12 cellular contexts compared by ENCODE assay signal in the genomic region with DNA sequence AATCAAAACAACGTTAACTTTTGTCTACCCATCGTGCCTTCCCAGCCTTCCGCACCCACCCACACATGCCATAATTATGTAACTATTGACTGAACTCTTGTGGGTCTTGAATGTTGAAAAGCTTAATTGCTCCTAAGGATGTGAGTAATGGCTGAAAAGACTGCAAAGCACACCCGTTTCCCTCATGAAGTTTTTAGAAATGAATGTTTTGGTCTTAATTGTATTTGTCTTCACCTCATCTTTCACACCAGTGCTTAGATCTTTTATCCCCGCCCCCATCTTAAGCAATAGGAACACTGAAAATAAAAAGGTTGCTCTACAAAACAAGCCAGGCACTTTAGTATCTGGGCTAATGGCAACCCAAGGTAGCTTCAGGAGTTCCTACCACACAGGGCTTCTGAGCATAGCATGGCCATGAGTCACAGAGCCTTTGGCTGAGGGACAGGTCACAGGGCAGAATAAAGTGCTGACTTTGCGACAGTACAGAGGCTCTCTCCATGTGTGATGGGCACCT.
A peak's percentile ranks its signal among the peaks of the same experiment; 100 is the strongest.
DNase-seq lines count a peak whose midpoint lies in the region; ATAC-seq and TF ChIP-seq lines count a peak whose summit lies in the region.
"Had no signal": no experiment of that assay in that cellular context is flagged by ENCODE, and none has a peak within 500 bp of the region (broad histone marks: within the 10 kb centered on the region; RNA-seq: fewer than 3 reads in every experiment).

No MANE protein-coding gene starts in this region.

- ATAC-seq in activated CD4-positive, alpha-beta T cell treated with anti-CD3 and anti-CD28 coated beads for 36 hours, result peak; percentile 25
- no peak for ATAC-seq in HG03565 (IDR thresholded peaks at IDR 0.05; ENCODE audit: unreplicated experiment)

- H3K36me3 ChIP-seq in smooth muscle cell (ENCODE audit: low read depth), result no peaks in the 10 kb centered on the region
- H3K36me3 ChIP-seq: cardiac muscle cell, ovary had no signal

- H3F3A ChIP-seq in smooth muscle cell (ENCODE audit: low read depth), result no peaks in the 10 kb centered on the region

- H3K9me3 Mint-ChIP-seq in activated CD4-positive, alpha-beta T cell treated with anti-CD3 and anti-CD28 coated beads for 36 hours (ENCODE audit: low read depth), result no peaks in the 10 kb centered on the region

- H3K27me3 ChIP-seq in smooth muscle cell (ENCODE audit: low read depth), result no peaks in the 10 kb centered on the region
- H3K27me3 ChIP-seq: cardiac muscle cell, ovary had no signal

- no peak for DNase-seq in activated CD4-positive, alpha-beta T cell treated with anti-CD3 and anti-CD28 coated beads for 36 hours
- no peak for DNase-seq in activated CD4-positive, alpha-beta T cell treated with anti-CD3 and anti-CD28 coated beads, Interleukin-2, amount 50 U/mL, for 48 hours
- DNase-seq in RWPE1 (ENCODE audit: low spot score), result peak; percentile 25
- DNase-seq in fibroblast of pulmonary artery (ENCODE audit: low read depth), result peak; percentile 57
- DNase-seq in smooth muscle cell (lab: John Stamatoyannopoulos, UW; ENCODE audit: unreplicated experiment), result no peak
- DNase-seq in effector CD4-positive, alpha-beta T cell, result no peak
- DNase-seq in cerebellar nuclear complex (lab: John Stamatoyannopoulos, UW), result no peak
- DNase-seq: Kasumi-1, ovary had no signal

- H3K4me3 ChIP-seq in fibroblast of pulmonary artery (replicated peaks; ENCODE audit: low read depth, low read length) (no peak overlapping the region), smooth muscle cell (no peak overlapping the region)
- H3K4me3 ChIP-seq: cardiac muscle cell, ovary had no signal

- POLR2A ChIA-PET in activated CD4-positive, alpha-beta T cell treated with anti-CD3 and anti-CD28 coated beads for 36 hours (lab: Charles Lee), result no interaction called here
- POLR2A ChIA-PET in RWPE1 (lab: Yijun Ruan, JAX; ENCODE audit: low non-redundant PET), result no interaction called here

- H3K27ac ChIP-seq in RWPE1 (no peak overlapping the region), smooth muscle cell (ENCODE audit: low read depth) (peak overlapping the region; percentile 68)
- H3K27ac ChIP-seq: cardiac muscle cell, ovary had no signal

- peaks cover 16% of the 10 kb centered on the region for H3K4me1 ChIP-seq in smooth muscle cell (ENCODE audit: low read depth)

- intact Hi-C loops in activated CD4-positive, alpha-beta T cell treated with anti-CD3 and anti-CD28 coated beads for 36 hours (cut with DNase I, micrococcal nuclease), result loop anchor here (5.0 to 10.0 kb wide), 3 partner anchors 158 to 872 kb away; a partner anchor contains a TSS

- H4K20me1 ChIP-seq in smooth muscle cell (ENCODE audit: low read depth), result no peaks in the 10 kb centered on the region

- H3K36me3 Mint-ChIP-seq in activated CD4-positive, alpha-beta T cell treated with anti-CD3 and anti-CD28 coated beads for 36 hours (ENCODE audit: low read depth), result no peaks in the 10 kb centered on the region

- H3K9ac ChIP-seq in smooth muscle cell (ENCODE audit: low read depth), result no peak overlapping the region

- TF ChIP-seq CTCF in RWPE1 (conservative IDR thresholded peaks at IDR 0.05; ENCODE audit: low read depth), result no peak
- TF ChIP-seq CTCF in fibroblast of pulmonary artery (IDR thresholded peaks at IDR 0.05; ENCODE audit: low read length, missing control alignments), result no peak
- no peak for TF ChIP-seq CTCF in smooth muscle cell (IDR thresholded peaks at IDR 0.05; ENCODE audit: borderline replicate concordance, insufficient read depth, poor library complexity, severe bottlenecking)

- H3K27ac Mint-ChIP-seq in activated CD4-positive, alpha-beta T cell treated with anti-CD3 and anti-CD28 coated beads for 36 hours, result no peak overlapping the region
- H3K27ac Mint-ChIP-seq: B cell had no signal

- H3K27me3 Mint-ChIP-seq in activated CD4-positive, alpha-beta T cell treated with anti-CD3 and anti-CD28 coated beads for 36 hours, result no peaks in the 10 kb centered on the region
- H3K27me3 Mint-ChIP-seq: B cell had no signal

- 44% methylated on average over 6 of the region's 6 CpGs for WGBS in smooth muscle cell (ENCODE audit: low lambda C conversion rate)

- no peaks in the 10 kb centered on the region for H3K9me3 ChIP-seq in smooth muscle cell (replicated peaks; ENCODE audit: low read depth)
- H3K9me3 ChIP-seq: ovary had no signal

- CTCF ChIA-PET in activated CD4-positive, alpha-beta T cell treated with anti-CD3 and anti-CD28 coated beads for 36 hours (lab: Charles Lee), result no interaction called here
- CTCF ChIA-PET in RWPE1 (lab: Yijun Ruan, JAX), result interaction anchor here (0.7 kb wide), 1 partner anchor 1631 kb away, joined by 4 read pairs; no protein-coding TSS in a partner anchor

- H3K4me1 Mint-ChIP-seq in activated CD4-positive, alpha-beta T cell treated with anti-CD3 and anti-CD28 coated beads for 36 hours, result peaks cover 23% of the 10 kb centered on the region
- H3K4me1 Mint-ChIP-seq: B cell had no signal

- no peak overlapping the region for H3K4me3 Mint-ChIP-seq in activated CD4-positive, alpha-beta T cell treated with anti-CD3 and anti-CD28 coated beads for 36 hours
- H3K4me3 Mint-ChIP-seq: B cell had no signal

- no peaks in the 10 kb centered on the region for H3K79me2 ChIP-seq in smooth muscle cell (ENCODE audit: low read depth)

- no peak overlapping the region for H2AFZ ChIP-seq in smooth muscle cell (ENCODE audit: low read depth)

- H3K4me2 ChIP-seq in smooth muscle cell, result peak overlapping the region; percentile 36

Comparison
In these comparisons a context has a peak if more than half of its experiments do, and no peak if none do; other contexts are left out.
1. DNase-seq: peak in RWPE1 (single experiment) and fibroblast of pulmonary artery (single experiment); none in activated CD4-positive, alpha-beta T cell treated with anti-CD3 and anti-CD28 coated beads for 36 hours (single experiment), activated CD4-positive, alpha-beta T cell treated with anti-CD3 and anti-CD28 coated beads, Interleukin-2, amount 50 U/mL, for 48 hours (0 of 2), smooth muscle cell (single experiment), effector CD4-positive, alpha-beta T cell (single experiment) and cerebellar nuclear complex (0 of 2).